Comparison of ENCODE assay signal across 23 cellular contexts in genomic region chr17:37286430-37286829, GRCh38.
"Had no signal": no experiment of that assay in that cellular context is flagged by ENCODE, and none has a peak within 500 bp of the region (broad histone marks: within the 10 kb centered on the region; RNA-seq: fewer than 3 reads in every experiment).

No MANE protein-coding gene starts in this region.

- H3K4me3 ChIP-seq: cardiac muscle cell, hepatocyte, left lung, lung, pancreas, upper lobe of right lung had no signal

- DNase-seq: activated B cell treated with CpG ODN at 0.5 μM for 24 hours; activated CD4-positive, alpha-beta T cell treated with anti-CD3 and anti-CD28 coated beads for 36 hours; activated CD4-positive, alpha-beta T cell treated with anti-CD3 and anti-CD28 coated beads, Interleukin-2, amount 50 U/mL, for 4 hours; activated CD8-positive, alpha-beta memory T cell treated with anti-CD3 and anti-CD28 coated beads for 24 hours; activated CD8-positive, alpha-beta memory T cell treated with anti-CD3 and anti-CD28 coated beads, Interleukin-2, amount 50 U/mL, for 48 hours; activated naive CD4-positive, alpha-beta T cell treated with Interleukin-2 at 50 U/mL for 16 hours; activated naive CD8-positive, alpha-beta T cell treated with anti-CD3 and anti-CD28 coated beads for 36 hours; activated T-cell treated with anti-CD3 and anti-CD28 coated beads, Interleukin-2, amount 50 U/mL, for 4 hours; erythroblast; foreskin fibroblast; immature natural killer cell; left lung; naive thymus-derived CD8-positive, alpha-beta T cell; pancreas; right cardiac atrium; stimulated activated CD4-positive, alpha-beta T cell treated with anti-CD3 and anti-CD28 coated beads, Interleukin-4, amount 100 ng/mL, for 24 hours; stimulated activated naive CD4-positive, alpha-beta T cell treated with Interleukin-2 at 50 U/mL for 16 hours; T-cell; upper lobe of right lung had no signal

- H3K9me3 ChIP-seq: left lung, pancreas, upper lobe of right lung had no signal

- H3K9me3 Mint-ChIP-seq: activated B cell treated with CpG ODN at 0.5 μM for 24 hours; activated naive CD8-positive, alpha-beta T cell treated with anti-CD3 and anti-CD28 coated beads for 36 hours; activated T-cell treated with anti-CD3 and anti-CD28 coated beads, Interleukin-2, amount 50 U/mL, for 4 hours; immature natural killer cell; naive thymus-derived CD8-positive, alpha-beta T cell; T-cell; T-helper 2 cell treated with Interferon-gamma antibody and Interleukin-4, amounts not matched to agents 5 μg/mL and 100 μg/mL, for 36 hours had no signal

- H3K27me3 ChIP-seq: cardiac muscle cell, hepatocyte, left lung, pancreas, upper lobe of right lung had no signal

- H3K36me3 ChIP-seq: pancreas had no signal

- H3K27ac Mint-ChIP-seq: activated B cell treated with CpG ODN at 0.5 μM for 24 hours; activated CD4-positive, alpha-beta T cell treated with anti-CD3 and anti-CD28 coated beads for 36 hours; activated naive CD8-positive, alpha-beta T cell treated with anti-CD3 and anti-CD28 coated beads for 36 hours; immature natural killer cell; naive thymus-derived CD8-positive, alpha-beta T cell; T-cell; T-helper 2 cell treated with Interferon-gamma antibody and Interleukin-4, amounts not matched to agents 5 μg/mL and 100 μg/mL, for 36 hours had no signal

- H3K4me1 Mint-ChIP-seq: activated CD4-positive, alpha-beta T cell treated with anti-CD3 and anti-CD28 coated beads for 36 hours; immature natural killer cell had no signal

- H3K4me2 ChIP-seq: hepatocyte had no signal

- H3K27ac ChIP-seq: cardiac muscle cell, hepatocyte, left lung, pancreas, upper lobe of right lung had no signal

- H3K4me3 Mint-ChIP-seq: activated B cell treated with CpG ODN at 0.5 μM for 24 hours; activated CD4-positive, alpha-beta T cell treated with anti-CD3 and anti-CD28 coated beads for 36 hours; activated naive CD8-positive, alpha-beta T cell treated with anti-CD3 and anti-CD28 coated beads for 36 hours; activated T-cell treated with anti-CD3 and anti-CD28 coated beads, Interleukin-2, amount 50 U/mL, for 4 hours; immature natural killer cell; naive thymus-derived CD8-positive, alpha-beta T cell; T-cell; T-helper 2 cell treated with Interferon-gamma antibody and Interleukin-4, amounts not matched to agents 5 μg/mL and 100 μg/mL, for 36 hours had no signal

- H2AFZ ChIP-seq: hepatocyte had no signal

- H3K27me3 Mint-ChIP-seq: activated B cell treated with CpG ODN at 0.5 μM for 24 hours; activated CD4-positive, alpha-beta T cell treated with anti-CD3 and anti-CD28 coated beads for 36 hours; activated naive CD8-positive, alpha-beta T cell treated with anti-CD3 and anti-CD28 coated beads for 36 hours; naive thymus-derived CD8-positive, alpha-beta T cell; T-cell had no signal

- ATAC-seq: activated CD4-positive, alpha-beta T cell treated with anti-CD3 and anti-CD28 coated beads for 36 hours; activated T-cell treated with anti-CD3 and anti-CD28 coated beads, Interleukin-2, amount 50 U/mL, for 4 hours; left lung; naive thymus-derived CD8-positive, alpha-beta T cell; pancreas; right cardiac atrium; T-cell; upper lobe of right lung had no signal
